Comparison of ENCODE assay signal across 7 cellular contexts in the genomic region with DNA sequence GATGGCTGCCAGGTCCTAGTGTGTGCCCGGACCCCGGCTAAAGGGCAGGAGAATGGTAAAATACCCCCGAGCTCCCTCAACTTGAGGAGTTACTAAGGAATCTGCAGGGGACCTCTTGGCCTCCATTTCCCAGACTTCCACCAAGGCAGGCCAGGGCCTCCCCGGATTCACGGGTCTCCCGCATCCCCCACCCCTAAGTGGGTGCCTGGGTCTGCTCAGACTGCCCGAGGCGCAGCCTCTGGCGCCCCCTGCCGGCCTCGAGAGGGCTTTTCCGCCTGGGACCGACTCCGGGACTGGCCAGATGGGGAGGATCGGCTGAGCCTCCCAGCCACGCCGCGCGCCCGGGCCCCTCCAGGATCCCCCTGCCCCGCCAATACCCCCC. TPM values are rescaled to one million over a fixed set of nuclear protein-coding genes. Genes with fewer than 3 reads are reported as not detected.
DNase-seq lines count a peak whose midpoint lies in the region; ATAC-seq, FAIRE-seq and TF ChIP-seq lines count a peak whose summit lies in the region.

No MANE protein-coding gene starts in this region.

- H3K27me3 ChIP-seq in mononuclear cell (ENCODE audit: insufficient read depth, low read length) = peaks cover 10% of the 10 kb centered on the region

- peak; percentile 99 for DNase-seq in GM12891 (ENCODE audit: insufficient read length, low spot score)
- DNase-seq in NCI-H69 (lab: John Stamatoyannopoulos, UW) = peak; percentile 77
- peak; percentile 44 to 59 for DNase-seq in activated CD8-positive, alpha-beta memory T cell treated with anti-CD3 and anti-CD28 coated beads for 4 hours (ENCODE audit: low read depth in 2 of 2)
- DNase-seq in endothelial cell (ENCODE audit: low spot score) = peak; percentile 85
- DNase-seq in stimulated activated CD8-positive, alpha-beta memory T cell treated with anti-CD3 and anti-CD28 coated beads, Interleukin-4, amount 100 ng/mL, for 1 hour (ENCODE audit: low read depth in 2 of 2, low spot score in 1 of 2) = peak; percentile 40 to 43

- H3K4me1 ChIP-seq in mononuclear cell (ENCODE audit: insufficient read depth, low read length) = peaks cover 10% of the 10 kb centered on the region

- peak; percentile 96 for TF ChIP-seq CTCF in endothelial cell (IDR thresholded peaks at IDR 0.05; ENCODE audit: unreplicated experiment)

- H3K27me3 Mint-ChIP-seq in endothelial cell (ENCODE audit: unreplicated experiment) = peaks cover 19% of the 10 kb centered on the region

- no peak overlapping the region for H3K27ac Mint-ChIP-seq in endothelial cell (ENCODE audit: unreplicated experiment)

- peak; percentile 49 for ATAC-seq in HG03108 (IDR thresholded peaks at IDR 0.05; ENCODE audit: unreplicated experiment)

- TF ChIP-seq POLR2A in GM12891 (IDR thresholded peaks at IDR 0.05; ENCODE audit: low read depth, low read length) = no peak

- no peaks in the 10 kb centered on the region for H3K9me3 Mint-ChIP-seq in endothelial cell (ENCODE audit: unreplicated experiment)

- peaks cover 4% of the 10 kb centered on the region for H3K36me3 Mint-ChIP-seq in endothelial cell (ENCODE audit: low read depth, unreplicated experiment)

- peak overlapping the region; percentile 30 for H3K4me3 ChIP-seq in mononuclear cell (ENCODE audit: low read length)

- peaks cover 31% of the 10 kb centered on the region for H3K4me1 Mint-ChIP-seq in endothelial cell (ENCODE audit: unreplicated experiment)

- H3K4me3 Mint-ChIP-seq in endothelial cell (ENCODE audit: unreplicated experiment) = peak overlapping the region; percentile 37

- FAIRE-seq in GM12891 (lab: Jason Lieb, UNC) = no peak

- H3K9me3 ChIP-seq in mononuclear cell (ENCODE audit: low read depth, low read length) = no peaks in the 10 kb centered on the region

TF ChIP-seq in GM12891, 5 proteins besides CTCF, POLR2A, EP300 and RAD21:
- TF ChIP-seq POLR2AphosphoS5 (IDR thresholded peaks at IDR 0.05; ENCODE audit: low read depth, low read length) = no peak
- TF ChIP-seq POU2F2 (IDR thresholded peaks at IDR 0.05; ENCODE audit: low read depth, low read length) = no peak
- TF ChIP-seq SPI1 (IDR thresholded peaks at IDR 0.05; ENCODE audit: low read depth, low read length) = no peak
- no peak for TF ChIP-seq PAX5 (IDR thresholded peaks at IDR 0.05; ENCODE audit: insufficient read depth, low read length, severe bottlenecking)
- TF ChIP-seq TAF1 (IDR thresholded peaks at IDR 0.05; ENCODE audit: low read depth, low read length) = no peak

RNA-seq across cellular contexts. Expression of a gene that starts 1.7 kb away (rescaled TPM):
- 0.24 TPM for polyA plus RNA-seq in GM12891 (2012; ENCODE audit: low read depth, missing spikeins)
- total RNA-seq in endothelial cell (ENCODE audit: unreplicated experiment) = 109 TPM
- 2.1 TPM for total RNA-seq in mononuclear cell

RNA-seq across cellular contexts. Expression of a gene that starts 23.8 kb away (rescaled TPM):
- polyA plus RNA-seq in GM12891 (2012; ENCODE audit: low read depth, missing spikeins) = 0.46 TPM
- total RNA-seq in endothelial cell (ENCODE audit: unreplicated experiment) (104 TPM), mononuclear cell (60.7 TPM)

Comparison
In these comparisons a context has a peak if more than half of its experiments do, and no peak if none do; other contexts are left out.
1. Peak in every context shown above with its lines: DNase-seq, ATAC-seq and H3K4me3 ChIP-seq.
2. DNase-seq: peak in every context shown above with its lines; median percentile 99 in GM12891; 85 in endothelial cell; 77 in NCI-H69; 52 in activated CD8-positive, alpha-beta memory T cell treated with anti-CD3 and anti-CD28 coated beads for 4 hours; 42 in stimulated activated CD8-positive, alpha-beta memory T cell treated with anti-CD3 and anti-CD28 coated beads, Interleukin-4, amount 100 ng/mL, for 1 hour.
3. RNA of a gene that starts 1.7 kb away (total RNA-seq): 109 TPM in endothelial cell (single experiment); 2.1 TPM in mononuclear cell (single experiment); every median in the first group is over 10 times any median in the second.